ENCODE assay signal across 14 cellular contexts in the genomic region with DNA sequence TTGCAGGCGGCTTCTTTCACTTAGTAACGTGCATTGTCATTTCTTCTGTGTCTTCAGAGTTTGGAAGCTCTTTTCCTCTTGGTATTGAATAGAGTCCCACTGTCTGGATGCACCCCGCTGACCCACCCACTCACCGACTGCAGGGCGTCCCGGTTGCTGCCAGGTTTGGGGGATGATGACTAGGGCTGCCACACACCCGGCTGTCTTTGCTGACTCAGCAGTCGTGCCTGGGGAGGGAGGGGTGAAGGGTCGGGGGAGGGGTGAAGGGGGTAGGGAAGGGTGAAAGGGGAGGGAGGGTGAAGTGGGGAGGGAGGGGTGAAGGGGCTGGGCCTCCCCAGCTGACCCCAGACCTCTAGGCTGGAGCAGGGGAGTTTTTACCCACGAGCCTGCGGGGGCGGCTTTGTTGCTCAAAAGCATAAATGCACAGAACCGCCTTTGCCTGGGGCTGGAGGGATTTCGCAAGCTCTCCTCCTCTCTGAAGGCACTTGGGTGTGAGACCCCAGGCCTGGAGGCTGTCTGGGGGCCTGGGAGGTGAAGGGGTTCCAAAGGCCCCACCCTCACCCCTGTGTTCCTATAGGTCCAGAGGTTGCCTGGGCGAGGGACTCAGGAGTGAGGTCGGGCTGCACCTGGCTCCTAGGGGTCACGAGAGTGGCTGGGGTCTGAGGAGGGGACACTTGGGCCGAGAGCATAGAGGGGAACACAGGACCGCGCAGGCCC. TPM values are rescaled to one million over a fixed set of nuclear protein-coding genes. Genes with fewer than 3 reads are reported as not detected.
A peak's percentile ranks its signal among the peaks of the same experiment; 100 is the strongest.
DNase-seq lines count a peak whose midpoint lies in the region; ATAC-seq and TF ChIP-seq lines count a peak whose summit lies in the region.
"Had no signal": no experiment of that assay in that cellular context is flagged by ENCODE, and none has a peak within 500 bp of the region (broad histone marks: within the 10 kb centered on the region; RNA-seq: fewer than 3 reads in every experiment).

No MANE protein-coding gene starts in this region.

- H3K4me3 ChIP-seq in epithelial cell of esophagus (ENCODE audit: low read length) (no peak overlapping the region), neural progenitor cell (no peak overlapping the region), upper lobe of right lung (no peak overlapping the region), tibial nerve (no peak overlapping the region)
- H3K4me3 ChIP-seq: cardiac muscle cell, right lobe of liver had no signal

- peaks cover 36% of the 10 kb centered on the region for H3F3A ChIP-seq in neural progenitor cell (ENCODE audit: low read depth)

- H3K4me1 ChIP-seq in neural progenitor cell (peaks cover 26% of the 10 kb centered on the region), upper lobe of right lung (peaks cover 9% of the 10 kb centered on the region), tibial nerve (peaks cover 0 to 20% (median 0%) of the 10 kb centered on the region in 4 donors)

- H3K27me3 ChIP-seq in neural progenitor cell (peaks cover 18% of the 10 kb centered on the region), upper lobe of right lung (no peaks in the 10 kb centered on the region), tibial nerve (peaks cover 0 to 6% of the 10 kb centered on the region in 2 donors)
- H3K27me3 ChIP-seq: cardiac muscle cell, right lobe of liver had no signal

- peak overlapping the region; percentile 60 for H3K4me3 Mint-ChIP-seq in neural progenitor cell
- H3K4me3 Mint-ChIP-seq: activated CD4-positive, alpha-beta memory T cell treated with anti-CD3 and anti-CD28 coated beads, Interleukin-2, amount 10 ng/mL, durations not matched to agents 7 days and 5 days; CD4-positive, CD25-positive, alpha-beta regulatory T cell had no signal

- peaks cover 21% of the 10 kb centered on the region for H3K27me3 Mint-ChIP-seq in neural progenitor cell (ENCODE audit: insufficient read depth, low read depth)
- H3K27me3 Mint-ChIP-seq: activated CD4-positive, alpha-beta memory T cell treated with anti-CD3 and anti-CD28 coated beads, Interleukin-2, amount 10 ng/mL, durations not matched to agents 7 days and 5 days had no signal

- TF ChIP-seq POLR2A in tibial nerve (IDR thresholded peaks at IDR 0.05), result no peak

- no peaks in the 10 kb centered on the region for H4K20me1 ChIP-seq in neural progenitor cell (ENCODE audit: low read depth)

- H3K9me3 ChIP-seq in neural progenitor cell (ENCODE audit: low read depth), result no peaks in the 10 kb centered on the region
- H3K9me3 ChIP-seq in upper lobe of right lung, result no peaks in the 10 kb centered on the region
- no peaks in the 10 kb centered on the region for H3K9me3 ChIP-seq in tibial nerve
- H3K9me3 ChIP-seq: right lobe of liver had no signal

- H3K36me3 ChIP-seq in neural progenitor cell (no peaks in the 10 kb centered on the region), upper lobe of right lung (no peaks in the 10 kb centered on the region), tibial nerve (no peaks in the 10 kb centered on the region)
- H3K36me3 ChIP-seq: cardiac muscle cell, right lobe of liver had no signal

- no peak for ATAC-seq in upper lobe of right lung

- peaks cover 1% of the 10 kb centered on the region for H3K36me3 Mint-ChIP-seq in neural progenitor cell
- H3K36me3 Mint-ChIP-seq: CD4-positive, CD25-positive, alpha-beta regulatory T cell had no signal

- peak overlapping the region; percentile 62 for H3K4me2 ChIP-seq in neural progenitor cell

- WGBS in tibial nerve, 2 donors, result 28 to 35% methylated on average over 20 of the region's 20 CpGs

- H3K27ac ChIP-seq in neural progenitor cell (no peak overlapping the region), upper lobe of right lung (no peak overlapping the region), tibial nerve (no peak overlapping the region)
- H3K27ac ChIP-seq: cardiac muscle cell had no signal

- no peaks in the 10 kb centered on the region for H3K79me2 ChIP-seq in neural progenitor cell (ENCODE audit: low read depth)

- peak; percentile 25 for DNase-seq in EL
- DNase-seq in NCI-H226, result peak; percentile 31
- DNase-seq in epithelial cell of esophagus (ENCODE audit: low read depth), result peak; percentile 45
- peak; percentile 61 for DNase-seq in neural progenitor cell (ENCODE audit: low spot score)
- no peak for DNase-seq in upper lobe of right lung
- no peak for DNase-seq in LoVo (ENCODE audit: low spot score)
- no peak for DNase-seq in NCI-H1930 (lab: John Stamatoyannopoulos, UW)
- DNase-seq in tibial nerve (ENCODE audit: low spot score in 2 of 2), result no peak
- DNase-seq: activated CD4-positive, alpha-beta memory T cell treated with anti-CD3 and anti-CD28 coated beads, Interleukin-2, amount 10 ng/mL, durations not matched to agents 7 days and 5 days; CD4-positive, CD25-positive, alpha-beta regulatory T cell; NCI-H2029 treated with DMSO at 0.1 percent for 48 hours; T-helper 2 cell had no signal

- TF ChIP-seq EP300 in tibial nerve (IDR thresholded peaks at IDR 0.05), result no peak

- no peak overlapping the region for H3K9ac ChIP-seq in neural progenitor cell

- intact Hi-C loops in upper lobe of right lung (cut with DNase I), result no loop called here

- peaks cover 50% of the 10 kb centered on the region for H3K4me1 Mint-ChIP-seq in neural progenitor cell

- TF ChIP-seq CTCF in epithelial cell of esophagus (IDR thresholded peaks at IDR 0.05; ENCODE audit: insufficient read depth, low read depth, low read length, missing control alignments) (no peak), neural progenitor cell (IDR thresholded peaks at IDR 0.05) (no peak), upper lobe of right lung (IDR thresholded peaks at IDR 0.05) (no peak), tibial nerve (IDR thresholded peaks at IDR 0.05) (no peak)

- no peaks in the 10 kb centered on the region for H3K9me3 Mint-ChIP-seq in neural progenitor cell
- H3K9me3 Mint-ChIP-seq: activated CD4-positive, alpha-beta memory T cell treated with anti-CD3 and anti-CD28 coated beads, Interleukin-2, amount 10 ng/mL, durations not matched to agents 7 days and 5 days; CD4-positive, CD25-positive, alpha-beta regulatory T cell had no signal

- peak overlapping the region; percentile 87 for H3K27ac Mint-ChIP-seq in neural progenitor cell
- H3K27ac Mint-ChIP-seq: activated CD4-positive, alpha-beta memory T cell treated with anti-CD3 and anti-CD28 coated beads, Interleukin-2, amount 10 ng/mL, durations not matched to agents 7 days and 5 days had no signal

- H2AFZ ChIP-seq in neural progenitor cell (replicated peaks), result no peak overlapping the region

RNA-seq across cellular contexts. Expression of gene ULK1, which starts 31.3 kb away (rescaled TPM):
- total RNA-seq in neural progenitor cell (ENCODE audit: low replicate concordance), result 4.9 and 16.0 TPM in 2 replicates
- 32.4 TPM for total RNA-seq in upper lobe of right lung
- total RNA-seq in tibial nerve, result 10 to 100 TPM; 19.9 to 52.2 (median 38.0) TPM

RNA-seq across cellular contexts. Expression of gene MMP17, which starts 35.0 kb away (rescaled TPM):
- total RNA-seq in neural progenitor cell (ENCODE audit: low replicate concordance) (2.1 and 7.1 TPM in 2 replicates), upper lobe of right lung (4.1 TPM), tibial nerve (10 to 100 TPM; 10.9 to 65.3 (median 32.6) TPM)
- total RNA-seq: cardiac muscle cell; CD4-positive, CD25-positive, alpha-beta regulatory T cell had no signal

Comparison
In these comparisons a context has a peak if more than half of its experiments do, and no peak if none do; other contexts are left out.
1. DNase-seq: peak in EL (single experiment), NCI-H226 (single experiment), epithelial cell of esophagus (single experiment) and neural progenitor cell (single experiment); none in upper lobe of right lung (single experiment), LoVo (single experiment), NCI-H1930 (0 of 2) and tibial nerve (0 of 2).